In the genomic region with DNA sequence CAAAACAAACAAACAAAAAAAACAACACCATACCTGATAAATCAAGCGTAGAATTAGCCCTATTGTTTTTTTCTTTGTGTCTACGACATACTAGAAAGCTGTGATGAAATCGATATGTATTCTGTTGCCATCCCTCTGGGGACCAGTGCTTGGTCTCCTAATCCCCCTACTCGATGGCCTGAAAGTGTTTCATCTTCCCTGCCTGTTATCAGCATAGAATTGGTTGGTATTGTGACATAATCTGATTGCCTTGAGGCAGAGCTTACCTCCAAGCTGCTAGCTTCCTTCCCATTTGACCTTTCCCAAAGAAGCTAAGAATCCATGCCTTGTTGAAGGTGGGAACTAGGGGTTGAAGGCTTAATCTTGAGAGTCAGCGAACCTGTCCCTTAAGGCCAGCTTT, we compare ENCODE assay signal across 1 cellular context.
TF ChIP-seq lines count a peak whose summit lies in the region.

No MANE protein-coding gene starts in this region.

TF ChIP-seq in HepG2, 621 proteins besides CTCF, POLR2A, EP300 and RAD21:
- peak; percentile 39; the same call in 1 of the 2 replicates for TF ChIP-seq CEBPB (IDR thresholded peaks at IDR 0.05; ENCODE audit: borderline replicate concordance, low read depth, low read length)
- TF ChIP-seq HNF4A (CRISPR knock-in tag; IDR thresholded peaks at IDR 0.05), result no peak
